Comparison of ENCODE assay signal across 8 cellular contexts in the genomic region with DNA sequence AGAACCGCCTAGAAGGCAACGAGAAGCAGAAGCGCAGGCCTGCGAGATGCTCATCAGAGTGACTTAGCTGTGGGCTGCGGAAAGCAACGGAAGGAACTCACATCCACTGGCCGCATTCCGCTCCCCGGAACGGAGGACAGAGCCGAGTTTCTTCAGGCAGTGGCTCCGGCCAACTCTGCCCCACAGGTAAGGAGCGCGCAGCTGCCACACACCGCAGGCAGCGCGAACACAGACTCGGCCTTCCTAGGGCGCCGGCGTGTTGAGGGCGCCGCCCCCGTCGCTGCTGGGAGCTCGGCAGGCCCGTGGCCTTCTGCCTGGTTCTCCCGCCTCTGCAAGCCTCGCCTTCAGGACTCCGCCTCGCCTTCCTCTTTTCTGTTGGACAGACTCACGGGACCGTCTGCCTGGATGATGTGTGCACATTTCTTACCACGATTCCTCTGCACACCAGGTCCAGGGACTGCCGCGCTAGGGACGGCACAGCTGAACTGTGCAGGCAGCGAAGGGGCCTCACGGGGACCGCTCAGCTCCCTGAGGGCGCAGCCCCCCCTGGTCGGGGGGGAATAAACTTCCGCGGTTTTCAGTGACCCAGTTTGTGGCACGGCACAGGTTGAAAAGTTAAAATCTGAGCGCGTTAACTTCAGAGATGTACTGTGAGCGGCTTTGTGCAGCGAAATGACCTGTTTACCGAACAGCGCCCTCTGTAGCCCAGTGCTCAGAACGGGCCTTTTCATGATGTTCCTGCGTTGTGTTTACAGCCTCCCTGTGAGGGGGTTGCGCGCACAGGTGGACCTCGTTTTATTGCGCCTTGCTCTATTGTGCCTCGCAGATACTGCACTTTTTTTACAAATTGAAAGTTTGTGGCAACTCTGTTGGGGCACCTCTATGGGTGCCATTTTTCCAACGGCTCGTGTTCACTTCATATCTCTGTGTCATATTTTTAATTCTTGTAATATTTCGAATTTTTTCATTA. TPM values are rescaled to one million over a fixed set of nuclear protein-coding genes. Genes with fewer than 3 reads are reported as not detected.
DNase-seq lines count a peak whose midpoint lies in the region; ATAC-seq and TF ChIP-seq lines count a peak whose summit lies in the region.

No MANE protein-coding gene starts in this region.

- peak overlapping the region; percentile 72 for H3K27ac Mint-ChIP-seq in activated CD4-positive, alpha-beta T cell treated with anti-CD3 and anti-CD28 coated beads, Interleukin-2, amount 10 ng/mL, durations not matched to agents 7 days and 5 days
- H3K27ac Mint-ChIP-seq in dendritic cell treated with granulocyte-macrophage colony-stimulating factor and Interleukin-4, amounts not matched to agents 40 ng/mL and 50 ng/mL, for 4 days, result peak overlapping the region; percentile 71

- intact Hi-C loops in dendritic cell treated with granulocyte-macrophage colony-stimulating factor and Interleukin-4, amounts not matched to agents 40 ng/mL and 50 ng/mL, for 4 days (cut with micrococcal nuclease), result loop anchor here (5.0 kb wide), 1 partner anchor 157 kb away; a partner anchor contains a TSS

- DNase-seq in AG09309 (ENCODE audit: low read depth) (peak; percentile 45), NCI-H510A treated with DMSO at 0.1 percent for 48 hours (lab: John Stamatoyannopoulos, UW) (peak; percentile 84), left kidney (ENCODE audit: low read depth, low spot score) (peak; percentile 96)
- DNase-seq in activated CD4-positive, alpha-beta T cell treated with anti-CD3 and anti-CD28 coated beads, Interleukin-2, amount 10 ng/mL, durations not matched to agents 7 days and 5 days, result peak; percentile 86
- DNase-seq in stimulated activated CD4-positive, alpha-beta T cell treated with anti-CD3 and anti-CD28 coated beads, Interleukin-1b, Interleukin-23, amount 100 ng/mL, for 4 hours (ENCODE audit: low read depth in 2 of 2), result peak; percentile 61 to 69

- peaks cover 18% of the 10 kb centered on the region for H3K4me1 Mint-ChIP-seq in activated CD4-positive, alpha-beta T cell treated with anti-CD3 and anti-CD28 coated beads, Interleukin-2, amount 10 ng/mL, durations not matched to agents 7 days and 5 days
- peaks cover 11% of the 10 kb centered on the region for H3K4me1 Mint-ChIP-seq in dendritic cell treated with granulocyte-macrophage colony-stimulating factor and Interleukin-4, amounts not matched to agents 40 ng/mL and 50 ng/mL, for 4 days (ENCODE audit: low read depth)

- POLR2A ChIA-PET in activated CD4-positive, alpha-beta T cell treated with anti-CD3 and anti-CD28 coated beads, Interleukin-2, amount 10 ng/mL, durations not matched to agents 7 days and 5 days (lab: Charles Lee), result interaction anchor here (0.5 to 0.6 kb wide), 2 partner anchors 73 to 242 kb away, joined by 3 to 4 read pairs; no protein-coding TSS in a partner anchor

- CTCF ChIA-PET in activated CD4-positive, alpha-beta T cell treated with anti-CD3 and anti-CD28 coated beads, Interleukin-2, amount 10 ng/mL, durations not matched to agents 7 days and 5 days (lab: Charles Lee), result interaction anchor here (0.8 to 1.5 kb wide), 9 partner anchors 9 to 202 kb away, joined by 3 to 5 read pairs (median 3); a partner anchor contains a TSS

- H3K4me3 Mint-ChIP-seq in activated CD4-positive, alpha-beta T cell treated with anti-CD3 and anti-CD28 coated beads, Interleukin-2, amount 10 ng/mL, durations not matched to agents 7 days and 5 days, result peak overlapping the region; percentile 74
- peak overlapping the region; percentile 78 for H3K4me3 Mint-ChIP-seq in dendritic cell treated with granulocyte-macrophage colony-stimulating factor and Interleukin-4, amounts not matched to agents 40 ng/mL and 50 ng/mL, for 4 days

- H3K36me3 Mint-ChIP-seq in activated CD4-positive, alpha-beta T cell treated with anti-CD3 and anti-CD28 coated beads, Interleukin-2, amount 10 ng/mL, durations not matched to agents 7 days and 5 days (ENCODE audit: low read depth), result peaks cover 4% of the 10 kb centered on the region
- H3K36me3 Mint-ChIP-seq in dendritic cell treated with granulocyte-macrophage colony-stimulating factor and Interleukin-4, amounts not matched to agents 40 ng/mL and 50 ng/mL, for 4 days (ENCODE audit: low read depth), result no peaks in the 10 kb centered on the region

- TF ChIP-seq CTCF in AG09309 (IDR thresholded peaks at IDR 0.05; ENCODE audit: control insufficient read depth, insufficient read depth, low read depth, low read length, missing control alignments), result peak; percentile 87

- ATAC-seq in GM19023 (IDR thresholded peaks at IDR 0.05; ENCODE audit: unreplicated experiment) (peak; percentile 86), HG03354 (IDR thresholded peaks at IDR 0.05; ENCODE audit: poor library complexity, severe bottlenecking, unreplicated experiment) (peak; percentile 92)

- peak overlapping the region; percentile 61 for H3K4me3 ChIP-seq in AG09309 (ENCODE audit: control insufficient read depth, low read depth, low read length)

- peaks cover 3% of the 10 kb centered on the region for H3K27me3 Mint-ChIP-seq in activated CD4-positive, alpha-beta T cell treated with anti-CD3 and anti-CD28 coated beads, Interleukin-2, amount 10 ng/mL, durations not matched to agents 7 days and 5 days
- peaks cover 3% of the 10 kb centered on the region for H3K27me3 Mint-ChIP-seq in dendritic cell treated with granulocyte-macrophage colony-stimulating factor and Interleukin-4, amounts not matched to agents 40 ng/mL and 50 ng/mL, for 4 days

- peaks cover 6% of the 10 kb centered on the region for H3K9me3 Mint-ChIP-seq in activated CD4-positive, alpha-beta T cell treated with anti-CD3 and anti-CD28 coated beads, Interleukin-2, amount 10 ng/mL, durations not matched to agents 7 days and 5 days
- peaks cover 9% of the 10 kb centered on the region for H3K9me3 Mint-ChIP-seq in dendritic cell treated with granulocyte-macrophage colony-stimulating factor and Interleukin-4, amounts not matched to agents 40 ng/mL and 50 ng/mL, for 4 days

RNA-seq across cellular contexts. Expression of a gene that starts 15.8 kb away (rescaled TPM):
- total RNA-seq in activated CD4-positive, alpha-beta T cell treated with anti-CD3 and anti-CD28 coated beads, Interleukin-2, amount 10 ng/mL, durations not matched to agents 7 days and 5 days, result under 1 TPM; 0.71 to 0.72 TPM

RNA-seq across cellular contexts. Expression of a gene that starts 42.6 kb away (rescaled TPM):
- total RNA-seq in activated CD4-positive, alpha-beta T cell treated with anti-CD3 and anti-CD28 coated beads, Interleukin-2, amount 10 ng/mL, durations not matched to agents 7 days and 5 days, result 10 to 100 TPM; 32.6 to 40.2 TPM

Comparison
In these comparisons a context has a peak if more than half of its experiments do, and no peak if none do; other contexts are left out.
1. Peak in every context shown above with its lines: DNase-seq, ATAC-seq and H3K4me3 ChIP-seq.
2. DNase-seq: peak in every context shown above with its lines; median percentile 96 in left kidney; 86 in activated CD4-positive, alpha-beta T cell treated with anti-CD3 and anti-CD28 coated beads, Interleukin-2, amount 10 ng/mL, durations not matched to agents 7 days and 5 days; 84 in NCI-H510A treated with DMSO at 0.1 percent for 48 hours; 65 in stimulated activated CD4-positive, alpha-beta T cell treated with anti-CD3 and anti-CD28 coated beads, Interleukin-1b, Interleukin-23, amount 100 ng/mL, for 4 hours; 45 in AG09309.